Comparison of ENCODE assay signal across 13 cellular contexts in genomic region chr5:20109326-20109725, GRCh38.
"Had no signal": no experiment of that assay in that cellular context is flagged by ENCODE, and none has a peak within 500 bp of the region (broad histone marks: within the 10 kb centered on the region; RNA-seq: fewer than 3 reads in every experiment).

No MANE protein-coding gene starts in this region.

- H3K4me3 Mint-ChIP-seq: activated CD4-positive, alpha-beta memory T cell treated with anti-CD3 and anti-CD28 coated beads, Interleukin-2, amount 10 ng/mL, durations not matched to agents 7 days and 5 days; naive thymus-derived CD4-positive, alpha-beta T cell had no signal

- H3K27ac Mint-ChIP-seq: activated CD4-positive, alpha-beta memory T cell treated with anti-CD3 and anti-CD28 coated beads, Interleukin-2, amount 10 ng/mL, durations not matched to agents 7 days and 5 days; naive thymus-derived CD4-positive, alpha-beta T cell had no signal

- H3K27ac ChIP-seq: esophagus squamous epithelium, neutrophil, right atrium auricular region, skin epidermis, thyroid gland had no signal

- ATAC-seq: naive thymus-derived CD4-positive, alpha-beta T cell had no signal

- H3K27me3 ChIP-seq: esophagus squamous epithelium, neutrophil, right atrium auricular region, thyroid gland had no signal

- H3K4me3 ChIP-seq: esophagus squamous epithelium, right atrium auricular region, skin epidermis, thyroid gland had no signal

- H3K9me3 ChIP-seq: esophagus squamous epithelium, neutrophil, right atrium auricular region, thyroid gland had no signal

- H3K36me3 ChIP-seq: esophagus squamous epithelium, neutrophil, right atrium auricular region, thyroid gland had no signal

- DNase-seq: activated CD4-positive, alpha-beta memory T cell treated with anti-CD3 and anti-CD28 coated beads, Interleukin-2, amount 10 ng/mL, durations not matched to agents 7 days and 5 days; activated CD4-positive, alpha-beta T cell treated with anti-CD3 and anti-CD28 coated beads for 1 hour; activated naive CD4-positive, alpha-beta T cell; aorta; esophagus squamous epithelium; foreskin fibroblast; head of caudate nucleus; kidney glomerular epithelial cell; naive thymus-derived CD4-positive, alpha-beta T cell; thyroid gland had no signal

- H3K4me1 Mint-ChIP-seq: activated CD4-positive, alpha-beta memory T cell treated with anti-CD3 and anti-CD28 coated beads, Interleukin-2, amount 10 ng/mL, durations not matched to agents 7 days and 5 days; naive thymus-derived CD4-positive, alpha-beta T cell had no signal

- H3K27me3 Mint-ChIP-seq: activated CD4-positive, alpha-beta memory T cell treated with anti-CD3 and anti-CD28 coated beads, Interleukin-2, amount 10 ng/mL, durations not matched to agents 7 days and 5 days; naive thymus-derived CD4-positive, alpha-beta T cell had no signal

- H3K4me1 ChIP-seq: esophagus squamous epithelium, right atrium auricular region, thyroid gland had no signal
